8 cellular contexts compared by ENCODE assay signal in genomic region chr17:18247613-18248001, GRCh38. TPM values are rescaled to one million over a fixed set of nuclear protein-coding genes. Genes with fewer than 3 reads are reported as not detected.
DNase-seq lines count a peak whose midpoint lies in the region; ATAC-seq, FAIRE-seq and TF ChIP-seq lines count a peak whose summit lies in the region.
"Had no signal": no experiment of that assay in that cellular context is flagged by ENCODE, and none has a peak within 500 bp of the region (broad histone marks: within the 10 kb centered on the region; RNA-seq: fewer than 3 reads in every experiment).

No MANE protein-coding gene starts in this region.

- H4K91ac ChIP-seq in mesenchymal stem cell (ENCODE audit: low read length), result no peak overlapping the region

- DNase-seq in Peyer's patch, result peak in 2 of 3 donors; percentile 57 to 61
- DNase-seq in epithelial cell of prostate (ENCODE audit: low read depth, low spot score), result no peak
- no peak for DNase-seq in mesenchymal stem cell
- DNase-seq in activated CD4-positive, CD25-positive, alpha-beta regulatory T cell (lab: John Stamatoyannopoulos, UW), result no peak
- no peak for DNase-seq in aorta
- DNase-seq in H54 (ENCODE audit: insufficient read length, low spot score), result no peak

- 99% methylated on average over 30 of the region's 30 CpGs for WGBS in mesenchymal stem cell
- WGBS in aorta, 2 donors, result 75 to 80% methylated on average over 30 of the region's 30 CpGs

- peak overlapping the region in 1 of 2 experiments; percentile 29 for H3K14ac ChIP-seq in mesenchymal stem cell (ENCODE audit: low read length in 2 of 2)

- no peak for TF ChIP-seq CTCF in Peyer's patch (IDR thresholded peaks at IDR 0.05)

- H3K4me1 ChIP-seq in Peyer's patch (peaks cover 0 to 26% (median 0%) of the 10 kb centered on the region in 4 donors), mesenchymal stem cell (ENCODE audit: control insufficient read depth, insufficient read depth, low read depth, low read length) (peaks cover 5% of the 10 kb centered on the region), aorta (ENCODE audit: control insufficient read depth in 1 of 2, insufficient read depth in 2 of 2, low read length in 2 of 2) (no peaks in the 10 kb centered on the region)

- H3K18ac ChIP-seq in mesenchymal stem cell (ENCODE audit: low read depth in 1 of 2, low read length in 2 of 2), result no peak overlapping the region

- H3K4me3 ChIP-seq in Peyer's patch, result no peak overlapping the region
- H3K4me3 ChIP-seq in mesenchymal stem cell (ENCODE audit: insufficient read depth in 1 of 2, low read depth in 1 of 2, low read length in 2 of 2), result peak overlapping the region in 1 of 2 experiments; percentile 31
- H3K4me3 ChIP-seq in aorta (ENCODE audit: low read length in 2 of 2), result no peak overlapping the region
- H3K4me3 ChIP-seq: thoracic aorta had no signal

- FAIRE-seq in H54 (lab: Jason Lieb, UNC), result no peak

- H3K27me3 ChIP-seq in Peyer's patch, result no peaks in the 10 kb centered on the region
- no peaks in the 10 kb centered on the region for H3K27me3 ChIP-seq in mesenchymal stem cell (ENCODE audit: control insufficient read depth in 1 of 2, insufficient read depth in 1 of 2, low read length in 2 of 2)
- no peaks in the 10 kb centered on the region for H3K27me3 ChIP-seq in aorta (ENCODE audit: control insufficient read depth in 1 of 2, insufficient read depth in 2 of 2, low read length in 1 of 2)

- H3K4me2 ChIP-seq in mesenchymal stem cell (ENCODE audit: low read length, poor library complexity, severe bottlenecking), result no peak overlapping the region

- H3K9me3 ChIP-seq in Peyer's patch, result no peaks in the 10 kb centered on the region
- H3K9me3 ChIP-seq in mesenchymal stem cell (ENCODE audit: control insufficient read depth, low read length), result no peaks in the 10 kb centered on the region
- H3K9me3 ChIP-seq in aorta (ENCODE audit: control insufficient read depth, low read length), result no peaks in the 10 kb centered on the region
- H3K9me3 ChIP-seq: thoracic aorta had no signal

- H2BK120ac ChIP-seq in mesenchymal stem cell (ENCODE audit: low read depth, low read length), result no peak overlapping the region

- H4K8ac ChIP-seq in mesenchymal stem cell (ENCODE audit: low read length), result no peak overlapping the region

- peak overlapping the region in 2 of 4 donors; percentile 52 to 74 for H3K27ac ChIP-seq in Peyer's patch
- H3K27ac ChIP-seq in epithelial cell of prostate, result peak overlapping the region; percentile 53
- H3K27ac ChIP-seq in mesenchymal stem cell (ENCODE audit: low read length, poor library complexity, severe bottlenecking), result no peak overlapping the region
- peak overlapping the region; percentile 71 for H3K27ac ChIP-seq in temporal lobe (ENCODE audit: low read depth, low read length)
- H3K27ac ChIP-seq in aorta (ENCODE audit: low read depth in 1 of 2, low read length in 2 of 2), result no peak overlapping the region
- H3K27ac ChIP-seq: thoracic aorta had no signal

- H3K4ac ChIP-seq in mesenchymal stem cell (ENCODE audit: low read depth in 1 of 2, low read length in 2 of 2), result no peak overlapping the region

- H2AK5ac ChIP-seq in mesenchymal stem cell (ENCODE audit: low read length, severe bottlenecking), result no peak overlapping the region

- H2BK5ac ChIP-seq in mesenchymal stem cell (ENCODE audit: low read depth, low read length, poor library complexity, severe bottlenecking), result no peak overlapping the region

- intact Hi-C loops in aorta (cut with DNase I), result no loop called here

- no peak overlapping the region for H2BK15ac ChIP-seq in mesenchymal stem cell (ENCODE audit: low read depth, poor library complexity, severe bottlenecking)

- H2BK12ac ChIP-seq in mesenchymal stem cell (ENCODE audit: low read length in 2 of 2), result no peak overlapping the region

- H3K9ac ChIP-seq in mesenchymal stem cell (ENCODE audit: low read length), result peak overlapping the region; percentile 14

- H3K23ac ChIP-seq in mesenchymal stem cell (ENCODE audit: low read length in 2 of 2), result no peak overlapping the region

- peaks cover 0 to 83% (median 0%) of the 10 kb centered on the region in 3 donors for H3K36me3 ChIP-seq in Peyer's patch
- H3K36me3 ChIP-seq in mesenchymal stem cell (ENCODE audit: control insufficient read depth in 1 of 2, insufficient read depth in 2 of 2, low read depth in 1 of 2, low read length in 2 of 2), result peaks cover 86 to 88% of the 10 kb centered on the region in 2 experiments
- H3K36me3 ChIP-seq in aorta (ENCODE audit: control insufficient read depth in 1 of 2, insufficient read depth in 2 of 2, low read length in 1 of 2), result peaks cover 0 to 12% of the 10 kb centered on the region in 2 donors

- no peak for ATAC-seq in aorta (ENCODE audit: low FRiP score)

- TF ChIP-seq POLR2A in Peyer's patch (IDR thresholded peaks at IDR 0.05) (peak in 1 of 2 donors; percentile 13), H54 (IDR thresholded peaks at IDR 0.05; ENCODE audit: low read depth, low read length) (no peak)

- H2AFZ ChIP-seq in mesenchymal stem cell (ENCODE audit: low read depth, low read length), result no peak overlapping the region

- H3K79me1 ChIP-seq in mesenchymal stem cell (replicated peaks; ENCODE audit: low read length, poor library complexity, severe bottlenecking), result peaks cover 40% of the 10 kb centered on the region

RNA-seq across cellular contexts. Expression of gene FLII, which starts 10.9 kb away (rescaled TPM):
- total RNA-seq in Peyer's patch, result 100 to 1,000 TPM; 311 to 538 (median 419) TPM
- polyA plus RNA-seq in mesenchymal stem cell (2013, experiment 1 of 2), result 181 TPM
- 174 TPM for polyA plus RNA-seq in mesenchymal stem cell (2013, experiment 2 of 2)
- total RNA-seq in temporal lobe, result 38.1 TPM
- 100 to 1,000 TPM; 250 to 299 TPM for total RNA-seq in aorta
- 100 to 1,000 TPM in 1 of 2 donors, 10 to 100 TPM in 1; 87.5 to 355 TPM for polyA plus RNA-seq in aorta

RNA-seq across cellular contexts. Expression of gene MIEF2, which starts 12.9 kb away (rescaled TPM):
- total RNA-seq in Peyer's patch (10 to 100 TPM in 3 of 4 donors, 1 to 10 TPM in 1; 3.3 to 49.6 (median 22.9) TPM), temporal lobe (22.4 TPM), aorta (10 to 100 TPM; 11.1 to 13.1 TPM)
- polyA plus RNA-seq in mesenchymal stem cell (2013, experiment 1 of 2), result 3.5 TPM
- polyA plus RNA-seq in mesenchymal stem cell (2013, experiment 2 of 2), result 3.6 TPM
- 1 to 10 TPM; 2.4 to 7.5 TPM for polyA plus RNA-seq in aorta

RNA-seq across cellular contexts. Expression of gene LLGL1, which starts 22.2 kb away (rescaled TPM):
- total RNA-seq in Peyer's patch (10 to 100 TPM in 3 of 4 donors, 1 to 10 TPM in 1; 7.5 to 19.0 (median 15.4) TPM), temporal lobe (27.5 TPM), aorta (10 to 100 TPM; 14.1 to 18.9 TPM)
- 13.5 TPM for polyA plus RNA-seq in mesenchymal stem cell (2013, experiment 1 of 2)
- 13.0 TPM for polyA plus RNA-seq in mesenchymal stem cell (2013, experiment 2 of 2)
- 10 to 100 TPM in 1 of 2 donors, 1 to 10 TPM in 1; 4.0 to 12.7 TPM for polyA plus RNA-seq in aorta

Comparison
In these comparisons a context has a peak if more than half of its experiments do, and no peak if none do; other contexts are left out.
1. DNase-seq: peak in Peyer's patch (2 of 3); none in epithelial cell of prostate (single experiment), mesenchymal stem cell (single experiment), activated CD4-positive, CD25-positive, alpha-beta regulatory T cell (0 of 4), aorta (0 of 2) and H54 (single experiment).
2. H3K27ac ChIP-seq: peak in epithelial cell of prostate (single experiment) and temporal lobe (single experiment); none in mesenchymal stem cell (single experiment) and aorta (0 of 2).